23 cellular contexts compared by ENCODE assay signal in the genomic region with DNA sequence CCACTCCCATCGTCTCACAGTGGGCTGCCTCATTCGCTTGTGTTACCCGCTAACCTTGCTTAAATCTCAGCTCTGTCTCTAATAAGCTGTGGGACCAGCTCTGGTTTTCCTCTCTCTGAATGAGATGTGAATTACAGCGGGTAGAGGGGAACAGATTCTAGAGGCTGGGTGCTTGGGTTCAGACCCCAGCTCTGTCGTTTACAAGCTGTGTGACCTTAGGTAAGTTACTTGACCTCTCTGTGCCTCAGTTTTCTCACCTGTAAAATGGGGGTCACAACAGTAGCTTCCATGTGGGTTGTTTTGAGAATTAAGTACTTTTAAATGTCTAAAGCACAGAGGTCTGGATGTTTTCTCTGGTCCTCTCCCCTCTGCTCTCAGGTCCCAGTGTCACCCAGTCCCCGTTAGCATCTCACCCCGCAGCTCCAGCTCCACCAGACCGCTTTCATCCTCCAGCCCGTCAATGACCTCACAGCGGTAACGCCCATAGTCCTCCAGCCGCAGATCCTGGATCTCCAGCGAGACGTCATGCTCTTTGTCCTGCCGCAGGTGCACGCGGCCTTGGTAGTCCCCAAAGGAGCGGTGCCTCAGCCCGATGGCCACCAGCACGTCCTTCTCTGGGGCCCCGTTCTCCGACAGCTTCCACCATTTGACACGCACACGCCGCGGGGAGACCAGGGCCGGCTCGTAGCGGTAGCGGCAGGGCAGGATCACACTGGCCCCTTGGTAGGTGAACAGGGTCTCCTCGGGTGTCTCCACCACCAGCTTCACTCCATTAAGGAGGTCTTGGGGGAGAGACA. TPM values are rescaled to one million over a fixed set of nuclear protein-coding genes. Genes with fewer than 3 reads are reported as not detected.
"Had no signal": no experiment of that assay in that cellular context is flagged by ENCODE, and none has a peak within 500 bp of the region (broad histone marks: within the 10 kb centered on the region; RNA-seq: fewer than 3 reads in every experiment).

No MANE protein-coding gene starts in this region.

- H3K79me2 ChIP-seq: hepatocyte had no signal

- H3K36me3 Mint-ChIP-seq: memory B cell, natural killer cell had no signal

- H3K36me3 ChIP-seq: gastroesophageal sphincter, prostate gland, right atrium auricular region, sigmoid colon, thyroid gland had no signal

- H3K4me3 ChIP-seq: dorsolateral prefrontal cortex, gastroesophageal sphincter, heart left ventricle, hepatocyte, lung, prostate gland, right atrium auricular region, sigmoid colon, stomach, thyroid gland, vagina had no signal

- H3K27ac ChIP-seq: dorsolateral prefrontal cortex, foreskin keratinocyte, gastroesophageal sphincter, heart left ventricle, hepatocyte, prostate gland, right atrium auricular region, sigmoid colon, stomach, thyroid gland, vagina had no signal

- DNase-seq: dorsolateral prefrontal cortex; effector CD4-positive, alpha-beta T cell; foreskin keratinocyte; heart left ventricle; kidney; natural killer cell; sigmoid colon; stimulated activated CD4-positive, alpha-beta T cell treated with anti-CD3 and anti-CD28 coated beads, Interleukin-2, amount 100 ng/mL, for 24 hours; stimulated activated CD4-positive, alpha-beta T cell treated with anti-CD3 and anti-CD28 coated beads, Interleukin-4, amount 100 ng/mL, for 24 hours; stimulated activated naive CD4-positive, alpha-beta T cell treated with Interleukin-2 at 50 U/mL for 16 hours; stomach; thyroid gland; trophoblast cell had no signal

- H3K4me1 ChIP-seq: foreskin keratinocyte, gastroesophageal sphincter, heart left ventricle, prostate gland, right atrium auricular region, sigmoid colon, stomach, thyroid gland, vagina had no signal

- H3K4me1 Mint-ChIP-seq: memory B cell; natural killer cell; stimulated activated effector memory CD8-positive, alpha-beta T cell treated with anti-CD3 and anti-CD28 coated beads, Interleukin-12 subunit alpha, Interleukin-12 subunit beta, amount 100 ng/mL, for 72 hours had no signal

- H3K4me3 Mint-ChIP-seq: memory B cell; natural killer cell; stimulated activated effector memory CD8-positive, alpha-beta T cell treated with anti-CD3 and anti-CD28 coated beads, Interleukin-12 subunit alpha, Interleukin-12 subunit beta, amount 100 ng/mL, for 72 hours had no signal

- H3K27me3 ChIP-seq: dorsolateral prefrontal cortex, foreskin keratinocyte, gastroesophageal sphincter, heart left ventricle, hepatocyte, right atrium auricular region, sigmoid colon, thyroid gland, vagina had no signal

- H3K27me3 Mint-ChIP-seq: memory B cell had no signal

- H3K27ac Mint-ChIP-seq: memory B cell; natural killer cell; stimulated activated effector memory CD8-positive, alpha-beta T cell treated with anti-CD3 and anti-CD28 coated beads, Interleukin-12 subunit alpha, Interleukin-12 subunit beta, amount 100 ng/mL, for 72 hours had no signal

- FAIRE-seq: kidney had no signal

- H2AFZ ChIP-seq: hepatocyte had no signal

- H3K4me2 ChIP-seq: hepatocyte had no signal

- H3K9me3 ChIP-seq: gastroesophageal sphincter, heart left ventricle, prostate gland, right atrium auricular region, sigmoid colon, stomach, thyroid gland, vagina had no signal

- ATAC-seq: foreskin keratinocyte; gastroesophageal sphincter; heart left ventricle; left lobe of liver; natural killer cell; stimulated activated effector memory CD8-positive, alpha-beta T cell treated with anti-CD3 and anti-CD28 coated beads, Interleukin-12 subunit alpha, Interleukin-12 subunit beta, amount 100 ng/mL, for 72 hours had no signal

- H3K9me3 Mint-ChIP-seq: memory B cell; natural killer cell; stimulated activated effector memory CD8-positive, alpha-beta T cell treated with anti-CD3 and anti-CD28 coated beads, Interleukin-12 subunit alpha, Interleukin-12 subunit beta, amount 100 ng/mL, for 72 hours had no signal

RNA-seq across cellular contexts. Expression of gene HAPLN3, which starts 14.2 kb away (rescaled TPM):
- polyA plus RNA-seq: neural cell had no signal
